8 cellular contexts compared by ENCODE assay signal in the genomic region with DNA sequence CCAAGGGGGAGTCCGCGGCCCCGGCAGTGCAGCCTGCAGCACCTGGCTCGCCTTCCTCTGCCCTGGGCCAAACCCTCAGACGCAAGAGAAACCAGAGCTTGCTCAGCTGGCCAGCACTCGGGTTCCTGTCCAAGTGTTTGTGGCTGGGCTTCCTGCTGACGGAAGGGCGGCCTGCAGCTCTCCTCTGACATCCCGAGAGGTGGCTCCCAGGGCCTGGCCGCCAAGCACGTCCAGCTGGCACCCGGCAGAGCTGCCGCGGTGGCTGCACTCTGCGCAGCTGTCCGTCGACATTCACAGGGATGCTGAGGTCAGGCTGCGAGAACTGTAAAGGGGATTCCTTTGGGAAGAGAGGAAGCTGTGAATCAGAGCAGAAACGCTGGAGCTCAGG.
DNase-seq lines count a peak whose midpoint lies in the region; ATAC-seq and TF ChIP-seq lines count a peak whose summit lies in the region.

No MANE protein-coding gene starts in this region.

- no peak for TF ChIP-seq CTCF in smooth muscle cell (IDR thresholded peaks at IDR 0.05; ENCODE audit: borderline replicate concordance, insufficient read depth, poor library complexity, severe bottlenecking)

- peaks cover 33% of the 10 kb centered on the region for H3K27me3 Mint-ChIP-seq in stimulated activated memory B cell treated with anti-CD40 and anti-IgM and Interleukin-4, amounts not matched to agents 10 μg/mL and 1 μg/mL and 100 μg/mL, for 72 hours

- H4K20me1 ChIP-seq in smooth muscle cell (ENCODE audit: low read depth) = no peaks in the 10 kb centered on the region

- DNase-seq in H4 (ENCODE audit: low spot score) (peak; percentile 95), amygdala (lab: John Stamatoyannopoulos, UW) (peak in 38 of 56 donors; percentile 7 to 81 (median 46)), hepatic stellate cell (ENCODE audit: low spot score) (peak; percentile 80), smooth muscle cell (lab: John Stamatoyannopoulos, UW; ENCODE audit: unreplicated experiment) (no peak)
- DNase-seq in stimulated activated naive CD4-positive, alpha-beta T cell treated with Interleukin-2 at 50 U/mL for 16 hours (lab: John Stamatoyannopoulos, UW) = no peak
- no peak for DNase-seq in stimulated activated CD4-positive, alpha-beta T cell treated with anti-CD3 and anti-CD28 coated beads, Interleukin-1b, Interleukin-23, amount 100 ng/mL, for 48 hours
- no peak for DNase-seq in stimulated activated CD4-positive, alpha-beta T cell treated with anti-CD3 and anti-CD28 coated beads, Interleukin-12 subunit alpha, Interleukin-12 subunit beta, amount 100 ng/mL, for 4 hours

- no peaks in the 10 kb centered on the region for H3K36me3 ChIP-seq in smooth muscle cell (ENCODE audit: low read depth)

- no peaks in the 10 kb centered on the region for H3K36me3 Mint-ChIP-seq in stimulated activated memory B cell treated with anti-CD40 and anti-IgM and Interleukin-4, amounts not matched to agents 10 μg/mL and 1 μg/mL and 100 μg/mL, for 72 hours

- no peak overlapping the region for H3K9ac ChIP-seq in smooth muscle cell (ENCODE audit: low read depth)

- peaks cover 7% of the 10 kb centered on the region for H3K4me1 ChIP-seq in smooth muscle cell (ENCODE audit: low read depth)

- ATAC-seq in stimulated activated memory B cell treated with anti-CD40 and anti-IgM and Interleukin-4, amounts not matched to agents 10 μg/mL and 1 μg/mL and 100 μg/mL, for 72 hours = no peak

- H3K27me3 ChIP-seq in smooth muscle cell (ENCODE audit: low read depth) = no peaks in the 10 kb centered on the region

- H3K9me3 ChIP-seq in smooth muscle cell (replicated peaks; ENCODE audit: low read depth) = no peaks in the 10 kb centered on the region

- H3K4me2 ChIP-seq in smooth muscle cell = no peak overlapping the region

- peaks cover 16% of the 10 kb centered on the region for H3K4me1 Mint-ChIP-seq in stimulated activated memory B cell treated with anti-CD40 and anti-IgM and Interleukin-4, amounts not matched to agents 10 μg/mL and 1 μg/mL and 100 μg/mL, for 72 hours

- no peak overlapping the region for H2AFZ ChIP-seq in smooth muscle cell (ENCODE audit: low read depth)

- peak overlapping the region; percentile 24 for H3K27ac ChIP-seq in smooth muscle cell (ENCODE audit: low read depth)

- WGBS in smooth muscle cell (ENCODE audit: low lambda C conversion rate) = 76% methylated on average over 19 of the region's 19 CpGs

- no peaks in the 10 kb centered on the region for H3K79me2 ChIP-seq in smooth muscle cell (ENCODE audit: low read depth)

- H3F3A ChIP-seq in smooth muscle cell (ENCODE audit: low read depth) = no peaks in the 10 kb centered on the region

- no peak overlapping the region for H3K27ac Mint-ChIP-seq in stimulated activated memory B cell treated with anti-CD40 and anti-IgM and Interleukin-4, amounts not matched to agents 10 μg/mL and 1 μg/mL and 100 μg/mL, for 72 hours

- no peaks in the 10 kb centered on the region for H3K9me3 Mint-ChIP-seq in stimulated activated memory B cell treated with anti-CD40 and anti-IgM and Interleukin-4, amounts not matched to agents 10 μg/mL and 1 μg/mL and 100 μg/mL, for 72 hours

- H3K4me3 Mint-ChIP-seq in stimulated activated memory B cell treated with anti-CD40 and anti-IgM and Interleukin-4, amounts not matched to agents 10 μg/mL and 1 μg/mL and 100 μg/mL, for 72 hours = no peak overlapping the region

- no peak overlapping the region for H3K4me3 ChIP-seq in smooth muscle cell

Comparison
In these comparisons a context has a peak if more than half of its experiments do, and no peak if none do; other contexts are left out.
1. DNase-seq: peak in H4 (single experiment), amygdala (38 of 56) and hepatic stellate cell (single experiment); none in smooth muscle cell (single experiment), stimulated activated naive CD4-positive, alpha-beta T cell treated with Interleukin-2 at 50 U/mL for 16 hours (single experiment), stimulated activated CD4-positive, alpha-beta T cell treated with anti-CD3 and anti-CD28 coated beads, Interleukin-1b, Interleukin-23, amount 100 ng/mL, for 48 hours (single experiment) and stimulated activated CD4-positive, alpha-beta T cell treated with anti-CD3 and anti-CD28 coated beads, Interleukin-12 subunit alpha, Interleukin-12 subunit beta, amount 100 ng/mL, for 4 hours (single experiment).